Comparison of ENCODE assay signal across 8 cellular contexts in genomic region chr18:24398515-24398914, GRCh38. TPM values are rescaled to one million over a fixed set of nuclear protein-coding genes. Genes with fewer than 3 reads are reported as not detected.
DNase-seq lines count a peak whose midpoint lies in the region; ATAC-seq and TF ChIP-seq lines count a peak whose summit lies in the region.

No MANE protein-coding gene starts in this region.

- H4K20me1 ChIP-seq in PC-9 (ENCODE audit: insufficient read depth): no peaks in the 10 kb centered on the region

- TF ChIP-seq CTCF in PC-9 (conservative IDR thresholded peaks at IDR 0.05): no peak
- TF ChIP-seq CTCF in progenitor cell of endocrine pancreas (IDR thresholded peaks at IDR 0.05; ENCODE audit: unreplicated experiment): no peak
- no peak for TF ChIP-seq CTCF in ovary (IDR thresholded peaks at IDR 0.05)

- H3K4me2 ChIP-seq in PC-9: peak overlapping the region; percentile 92

- H3F3A ChIP-seq in PC-9 (ENCODE audit: insufficient read depth, low read depth): no peaks in the 10 kb centered on the region

- H3K4me1 Mint-ChIP-seq in progenitor cell of endocrine pancreas (ENCODE audit: low read depth): peaks cover 4% of the 10 kb centered on the region

- ATAC-seq in esophagus mucosa: peak; percentile 75
- no peak for ATAC-seq in GM21423 (IDR thresholded peaks at IDR 0.05; ENCODE audit: unreplicated experiment)
- no peak for ATAC-seq in sciatic nerve

- intact Hi-C loops in PC-9 (cut with micrococcal nuclease; ENCODE audit: unreplicated experiment): loop anchor here (2.0 to 5.0 kb wide), 2 partner anchors 30 to 36 kb away; no protein-coding TSS in a partner anchor
- intact Hi-C loops in ovary (cut with DNase I): no loop called here
- intact Hi-C loops in sciatic nerve (cut with DNase I): no loop called here

- H3K27ac Mint-ChIP-seq in progenitor cell of endocrine pancreas: no peak overlapping the region

- BruUV-seq in PC-9 (replicated peaks; lab: Mats Ljungman, UMichigan): no TSS peak

- no peaks in the 10 kb centered on the region for H3K36me3 Mint-ChIP-seq in progenitor cell of endocrine pancreas (ENCODE audit: insufficient read depth)

- DNase-seq in PC-9 (peak in 1 of 2 experiments; percentile 25), progenitor cell of endocrine pancreas (ENCODE audit: low spot score, unreplicated experiment) (no peak), COLO829 (ENCODE audit: low spot score) (no peak), ovary (no peak), sciatic nerve (ENCODE audit: low spot score) (no peak)

- H3K36me3 ChIP-seq in ES-I3 (ENCODE audit: insufficient read depth, low read length): no peaks in the 10 kb centered on the region
- H3K36me3 ChIP-seq in PC-9 (ENCODE audit: low read depth): no peaks in the 10 kb centered on the region
- no peaks in the 10 kb centered on the region for H3K36me3 ChIP-seq in ovary

- peak overlapping the region; percentile 79 for H3K4me3 Mint-ChIP-seq in progenitor cell of endocrine pancreas (ENCODE audit: low read depth)

- WGBS in ovary, 3 donors: 92 to 93% (median 92%) methylated on average over 15 of the region's 15 CpGs

- H3K4me3 ChIP-seq in PC-9 (peak overlapping the region; percentile 71), ovary (no peak overlapping the region)

- H3K9ac ChIP-seq in ES-I3 (ENCODE audit: low read depth, low read length): peak overlapping the region; percentile 82

- H3K79me2 ChIP-seq in PC-9 (ENCODE audit: low read depth): no peaks in the 10 kb centered on the region

- peaks cover 28% of the 10 kb centered on the region for H3K27me3 Mint-ChIP-seq in progenitor cell of endocrine pancreas

- H3K9me3 ChIP-seq in ES-I3 (ENCODE audit: control insufficient read depth, insufficient read depth, low read length) (no peaks in the 10 kb centered on the region), PC-9 (ENCODE audit: insufficient read depth, low read depth) (no peaks in the 10 kb centered on the region), ovary (no peaks in the 10 kb centered on the region)

- H3K4me1 ChIP-seq in ES-I3 (ENCODE audit: insufficient read depth, low read length) (peaks cover 26% of the 10 kb centered on the region), PC-9 (replicated peaks; ENCODE audit: insufficient read depth) (peaks cover 9% of the 10 kb centered on the region; the same call in 1 of the 2 replicates), ovary (ENCODE audit: insufficient read depth) (peaks cover 2% of the 10 kb centered on the region)

- CTCF ChIA-PET in PC-9 (lab: Charles Lee): no interaction called here

- H2AFZ ChIP-seq in PC-9: peak overlapping the region; percentile 99

- H3K27ac ChIP-seq in PC-9 (no peak overlapping the region), ovary (no peak overlapping the region)

- POLR2A ChIA-PET in PC-9 (lab: Charles Lee; ENCODE audit: unreplicated experiment): interaction anchor here (0.6 kb wide), 1 partner anchor 32 kb away, joined by 3 read pairs; no protein-coding TSS in a partner anchor

- no peaks in the 10 kb centered on the region for H3K9me2 ChIP-seq in PC-9 (ENCODE audit: insufficient read depth)

- no peaks in the 10 kb centered on the region for H3K9me3 Mint-ChIP-seq in progenitor cell of endocrine pancreas (ENCODE audit: low read depth)

- no peaks in the 10 kb centered on the region for H3K27me3 ChIP-seq in PC-9 (ENCODE audit: insufficient read depth, low read depth)
- H3K27me3 ChIP-seq in ovary: no peaks in the 10 kb centered on the region

- TF ChIP-seq POLR2A in ovary (IDR thresholded peaks at IDR 0.05): no peak

- TF ChIP-seq EP300 in ovary (IDR thresholded peaks at IDR 0.05): no peak

RNA-seq across cellular contexts. Expression of gene OSBPL1A, which starts 0.9 kb away (rescaled TPM):
- total RNA-seq in PC-9 (2021) (33.7 and 37.4 TPM in 2 replicates), esophagus mucosa (14.3 TPM), progenitor cell of endocrine pancreas (15.0 and 19.5 TPM in 2 replicates), ovary (10 to 100 TPM; 28.1 to 50.5 (median 40.2) TPM), sciatic nerve (117 TPM)
- polyA plus RNA-seq in ovary: 10 to 100 TPM; 30.2 to 68.9 TPM

RNA-seq across cellular contexts. Expression of gene IMPACT, which starts 28.0 kb away (rescaled TPM):
- total RNA-seq in PC-9 (2021): 29.0 and 32.9 TPM in 2 replicates
- total RNA-seq in esophagus mucosa: 31.2 TPM
- total RNA-seq in progenitor cell of endocrine pancreas: 28.1 and 29.7 TPM in 2 replicates
- total RNA-seq in ovary: 10 to 100 TPM; 13.7 to 50.3 (median 28.7) TPM
- polyA plus RNA-seq in ovary: 10 to 100 TPM; 15.7 to 30.3 TPM
- 39.1 TPM for total RNA-seq in sciatic nerve
